Comparison of ENCODE assay signal across 7 cellular contexts in genomic region chr2:25419678-25420242, GRCh38.
DNase-seq lines count a peak whose midpoint lies in the region; ATAC-seq and TF ChIP-seq lines count a peak whose summit lies in the region.

No MANE protein-coding gene starts in this region.

- ATAC-seq in HG02571 (IDR thresholded peaks at IDR 0.05; ENCODE audit: unreplicated experiment) (peak; percentile 51), HG03571 (IDR thresholded peaks at IDR 0.05; ENCODE audit: unreplicated experiment) (peak; percentile 67)
- peak; percentile 56 for ATAC-seq in stimulated activated naive CD8-positive, alpha-beta T cell treated with anti-CD3 and anti-CD28 coated beads, Interleukin-15, Interleukin-2, amounts not matched to agents 100 U/mL and 50 U/mL, for 24 hours

- POLR2A ChIA-PET in activated CD4-positive, alpha-beta memory T cell treated with anti-CD3 and anti-CD28 coated beads for 36 hours (lab: Charles Lee), result no interaction called here

- no peaks in the 10 kb centered on the region for H3K27me3 Mint-ChIP-seq in activated CD4-positive, alpha-beta memory T cell treated with anti-CD3 and anti-CD28 coated beads for 36 hours

- in situ Hi-C loops in GM18951 (cut with MboI; ENCODE audit: low sequenced_read_pairs, unreplicated experiment), result no loop called here

- H3K27ac Mint-ChIP-seq in activated CD4-positive, alpha-beta memory T cell treated with anti-CD3 and anti-CD28 coated beads for 36 hours, result no peak overlapping the region

- intact Hi-C loops in activated CD4-positive, alpha-beta memory T cell treated with anti-CD3 and anti-CD28 coated beads for 36 hours (cut with micrococcal nuclease), result no loop called here

- CTCF ChIA-PET in activated CD4-positive, alpha-beta memory T cell treated with anti-CD3 and anti-CD28 coated beads for 36 hours (lab: Charles Lee), result no interaction called here

- no peak overlapping the region for H3K4me3 Mint-ChIP-seq in activated CD4-positive, alpha-beta memory T cell treated with anti-CD3 and anti-CD28 coated beads for 36 hours

- H3K9me3 Mint-ChIP-seq in activated CD4-positive, alpha-beta memory T cell treated with anti-CD3 and anti-CD28 coated beads for 36 hours, result peaks cover 6% of the 10 kb centered on the region

- H3K4me1 Mint-ChIP-seq in activated CD4-positive, alpha-beta memory T cell treated with anti-CD3 and anti-CD28 coated beads for 36 hours (ENCODE audit: low read depth), result peaks cover 2% of the 10 kb centered on the region

- peaks cover 24% of the 10 kb centered on the region for H3K36me3 Mint-ChIP-seq in activated CD4-positive, alpha-beta memory T cell treated with anti-CD3 and anti-CD28 coated beads for 36 hours

- peak; percentile 53 for TF ChIP-seq POLR2A in GM18951 (IDR thresholded peaks at IDR 0.05; ENCODE audit: extremely low read depth, insufficient read depth, insufficient read length)

- DNase-seq in stimulated activated naive CD8-positive, alpha-beta T cell treated with anti-CD3 and anti-CD28 coated beads, Interleukin-15, Interleukin-2, amounts not matched to agents 100 U/mL and 50 U/mL, for 24 hours, result peak; percentile 22
- no peak for DNase-seq in activated CD4-positive, alpha-beta memory T cell treated with anti-CD3 and anti-CD28 coated beads for 36 hours
- DNase-seq in effector CD8-positive, alpha-beta T cell (lab: John Stamatoyannopoulos, UW), result no peak
- no peak for DNase-seq in NCI-H510A treated with DMSO at 0.1 percent for 48 hours (lab: John Stamatoyannopoulos, UW)
